In the genomic region with DNA sequence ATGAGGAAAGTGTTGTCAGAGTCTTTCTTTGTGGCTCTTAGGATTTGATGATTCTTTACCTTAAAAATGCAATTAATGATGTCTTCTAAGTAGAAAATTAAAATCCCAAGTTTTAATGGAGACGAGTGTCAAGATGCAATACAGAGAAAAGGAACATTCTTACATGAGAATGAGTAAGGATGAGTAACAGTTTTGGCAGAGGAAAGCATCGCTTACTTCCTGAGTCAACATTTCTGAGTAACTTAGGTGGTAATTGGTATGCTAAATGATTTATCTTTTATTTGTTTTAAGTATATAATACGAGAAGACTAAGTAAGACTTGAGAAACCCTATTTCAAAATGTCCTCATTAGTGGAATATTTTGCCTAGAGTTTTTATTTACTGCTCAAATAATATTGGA, we compare ENCODE assay signal across 12 cellular contexts.
DNase-seq lines count a peak whose midpoint lies in the region; ATAC-seq, FAIRE-seq and TF ChIP-seq lines count a peak whose summit lies in the region.
"Had no signal": no experiment of that assay in that cellular context is flagged by ENCODE, and none has a peak within 500 bp of the region (broad histone marks: within the 10 kb centered on the region; RNA-seq: fewer than 3 reads in every experiment).

No MANE protein-coding gene starts in this region.

- H3K27me3 ChIP-seq in breast epithelium, result no peaks in the 10 kb centered on the region
- no peaks in the 10 kb centered on the region for H3K27me3 ChIP-seq in small intestine (ENCODE audit: control insufficient read depth in 2 of 2, insufficient read depth in 2 of 2, low read length in 2 of 2)
- H3K27me3 ChIP-seq in ovary, result no peaks in the 10 kb centered on the region

- TF ChIP-seq POLR2A in breast epithelium (IDR thresholded peaks at IDR 0.05) (no peak), ovary (IDR thresholded peaks at IDR 0.05) (no peak)

- no peaks in the 10 kb centered on the region for H3K9me3 ChIP-seq in breast epithelium
- H3K9me3 ChIP-seq in small intestine (ENCODE audit: control insufficient read depth, low read depth), result no peaks in the 10 kb centered on the region
- no peaks in the 10 kb centered on the region for H3K9me3 ChIP-seq in ovary
- H3K9me3 ChIP-seq: SJCRH30 had no signal

- H3K4me3 ChIP-seq in breast epithelium (no peak overlapping the region), fibroblast of mammary gland (ENCODE audit: control insufficient read depth, low read depth, low read length) (no peak overlapping the region), small intestine (ENCODE audit: low read depth in 1 of 2, low read length in 2 of 2) (no peak overlapping the region), ovary (no peak overlapping the region)
- H3K4me3 ChIP-seq: SJCRH30 had no signal

- H3K4me1 ChIP-seq in breast epithelium (peaks cover 0 to 4% of the 10 kb centered on the region in 2 donors), small intestine (ENCODE audit: control insufficient read depth in 2 of 2, insufficient read depth in 1 of 2, low read depth in 1 of 2, low read length in 1 of 2) (peaks cover 0 to 2% of the 10 kb centered on the region in 2 donors), ovary (ENCODE audit: insufficient read depth) (no peaks in the 10 kb centered on the region)
- H3K4me1 ChIP-seq: SJCRH30 had no signal

- TF ChIP-seq CTCF in MCF 10A (IDR thresholded peaks at IDR 0.05; ENCODE audit: unreplicated experiment), result no peak
- no peak for TF ChIP-seq CTCF in breast epithelium (IDR thresholded peaks at IDR 0.05)
- TF ChIP-seq CTCF in fibroblast of mammary gland (conservative IDR thresholded peaks at IDR 0.05; ENCODE audit: control insufficient read depth, insufficient read depth, low read depth, low read length), result no peak
- no peak for TF ChIP-seq CTCF in ovary (IDR thresholded peaks at IDR 0.05)

- no peaks in the 10 kb centered on the region for H3K36me3 ChIP-seq in breast epithelium
- peaks cover 0 to 4% of the 10 kb centered on the region in 2 donors for H3K36me3 ChIP-seq in small intestine (ENCODE audit: control insufficient read depth in 2 of 2, insufficient read depth in 2 of 2, low read length in 2 of 2)
- H3K36me3 ChIP-seq in ovary, result no peaks in the 10 kb centered on the region
- H3K36me3 ChIP-seq: SJCRH30 had no signal

- H3K9me3 Mint-ChIP-seq in MCF 10A (ENCODE audit: unreplicated experiment), result no peaks in the 10 kb centered on the region

- 43 to 58% (median 57%) methylated on average over 3 of the region's 3 CpGs for WGBS in small intestine, 3 donors
- WGBS in ovary, 3 donors, result 37 to 49% (median 49%) methylated on average over 3 of the region's 3 CpGs

- no peak for FAIRE-seq in small intestine (lab: Jason Lieb, UNC)

- H3K27ac Mint-ChIP-seq in MCF 10A (ENCODE audit: low read depth, unreplicated experiment), result peak overlapping the region; percentile 96

- POLR2A ChIA-PET in MCF 10A (lab: Yijun Ruan, JAX), result interaction anchor here (0.9 to 9.3 kb wide), 6 partner anchors 15 to 33 kb away, joined by 3 to 208 read pairs (median 17); no protein-coding TSS in a partner anchor

- intact Hi-C loops in MCF 10A (cut with micrococcal nuclease), result no loop called here
- intact Hi-C loops in breast epithelium (cut with DNase I; ENCODE audit: low total_unique reads), result no loop called here
- intact Hi-C loops in ovary (cut with DNase I), result no loop called here

- H3K4me1 Mint-ChIP-seq in MCF 10A (ENCODE audit: insufficient read depth, unreplicated experiment), result peaks cover 28% of the 10 kb centered on the region

- H3K36me3 Mint-ChIP-seq in MCF 10A (ENCODE audit: insufficient read depth, unreplicated experiment), result peaks cover 69% of the 10 kb centered on the region

- ATAC-seq in GM21360 (IDR thresholded peaks at IDR 0.05; ENCODE audit: unreplicated experiment) (no peak), HG02938 (IDR thresholded peaks at IDR 0.05; ENCODE audit: unreplicated experiment) (no peak)

- H3K27ac ChIP-seq in breast epithelium, result no peak overlapping the region
- H3K27ac ChIP-seq in small intestine (ENCODE audit: low read depth in 1 of 2, low read length in 1 of 2), result no peak overlapping the region
- no peak overlapping the region for H3K27ac ChIP-seq in ovary
- H3K27ac ChIP-seq: SJCRH30 had no signal

- DNase-seq in MCF 10A (ENCODE audit: unreplicated experiment) (peak; percentile 89), breast epithelium (ENCODE audit: low spot score in 2 of 2) (no peak), SW 1271 (lab: John Stamatoyannopoulos, UW) (peak; percentile 30 to 94), fibroblast of mammary gland (ENCODE audit: low read depth) (peak; percentile 99), small intestine (no peak), ovary (no peak)
- DNase-seq: activated effector memory CD4-positive, alpha-beta T cell treated with anti-CD3 and anti-CD28 coated beads, Interleukin-2, amount 50 U/mL, for 16 hours; DMS 273 treated with DMSO at 0.1 percent for 48 hours; NCI-H1417 treated with DMSO at 0.1 percent for 48 hours; SJCRH30 had no signal

- BruUV-seq in MCF 10A (replicated peaks; lab: Mats Ljungman, UMichigan), result no TSS peak

- no peak for TF ChIP-seq EP300 in ovary (IDR thresholded peaks at IDR 0.05)

- H3K27me3 Mint-ChIP-seq in MCF 10A (ENCODE audit: insufficient read depth, unreplicated experiment), result no peaks in the 10 kb centered on the region

- peak overlapping the region; percentile 49 for H3K4me3 Mint-ChIP-seq in MCF 10A (ENCODE audit: unreplicated experiment)

- CTCF ChIA-PET in MCF 10A (lab: Yijun Ruan, JAX), result no interaction called here

Comparison
In these comparisons a context has a peak if more than half of its experiments do, and no peak if none do; other contexts are left out.
1. DNase-seq: peak in MCF 10A (single experiment), SW 1271 (2 of 2) and fibroblast of mammary gland (single experiment); none in breast epithelium (0 of 2), small intestine (single experiment) and ovary (0 of 5).